In the genomic region with DNA sequence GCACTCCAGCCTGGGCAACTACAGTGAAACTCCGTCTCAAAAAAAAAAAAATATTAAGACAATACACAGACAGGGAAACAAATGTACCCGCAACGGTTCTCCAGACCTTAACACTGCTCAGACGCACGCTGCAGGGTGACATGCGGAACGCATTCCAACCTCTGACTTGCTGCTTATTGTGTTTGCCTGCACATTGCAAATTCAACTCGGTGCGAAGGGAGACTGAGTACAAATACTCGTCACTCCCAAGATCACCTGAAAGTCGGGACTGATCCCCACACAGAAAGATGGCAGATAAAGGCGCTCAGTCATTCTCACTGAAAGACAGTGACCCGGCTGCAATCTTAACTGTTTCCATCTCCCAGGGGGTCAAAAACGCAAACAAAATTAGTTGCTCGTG, we compare ENCODE assay signal across 8 cellular contexts. TPM values are rescaled to one million over a fixed set of nuclear protein-coding genes. Genes with fewer than 3 reads are reported as not detected.
DNase-seq lines count a peak whose midpoint lies in the region; ATAC-seq and TF ChIP-seq lines count a peak whose summit lies in the region.

No MANE protein-coding gene starts in this region.

- H3K36me3 Mint-ChIP-seq in mesothelial cell of epicardium: no peaks in the 10 kb centered on the region

- H3K27me3 ChIP-seq in ACC112 (ENCODE audit: insufficient read depth, low read length) (no peaks in the 10 kb centered on the region), HUES48 (ENCODE audit: control insufficient read depth, insufficient read depth, low read length) (peaks cover 6% of the 10 kb centered on the region; the same call in 1 of the 2 replicates)

- H3K27ac ChIP-seq in ACC112 (ENCODE audit: low read depth, low read length) (peak overlapping the region; percentile 79; the same call in 1 of the 2 replicates), HUES48 (ENCODE audit: low read depth, low read length) (no peak overlapping the region)

- peaks cover 62% of the 10 kb centered on the region for H3K79me2 ChIP-seq in ACC112 (ENCODE audit: control insufficient read depth, insufficient read depth, low read length, unreplicated experiment)

- H3K4me3 Mint-ChIP-seq in mesothelial cell of epicardium: peak overlapping the region; percentile 72

- no peaks in the 10 kb centered on the region for H3K9me3 ChIP-seq in HUES48 (ENCODE audit: control insufficient read depth, insufficient read depth, low read length)

- in situ Hi-C loops in T47D (cut with HindIII; ENCODE audit: low pct_unique_long_range_greater_than_20kb, low sequenced_read_pairs): no loop called here

- H3K4me1 ChIP-seq in ACC112 (ENCODE audit: control insufficient read depth, insufficient read depth, low read length, unreplicated experiment): peaks cover 26% of the 10 kb centered on the region
- H3K4me1 ChIP-seq in HUES48 (ENCODE audit: control insufficient read depth, insufficient read depth, low read length): no peaks in the 10 kb centered on the region

- H3K27ac Mint-ChIP-seq in mesothelial cell of epicardium: peak overlapping the region; percentile 83

- H3K4me1 Mint-ChIP-seq in mesothelial cell of epicardium: peaks cover 19% of the 10 kb centered on the region

- H3K27me3 Mint-ChIP-seq in mesothelial cell of epicardium (ENCODE audit: low read depth): peaks cover 1% of the 10 kb centered on the region

- peak; percentile 26 to 42 for DNase-seq in T47D (ENCODE audit: low read depth in 1 of 2, low spot score in 1 of 2)
- DNase-seq in mesothelial cell of epicardium (ENCODE audit: low spot score in 2 of 2, unreplicated experiment in 2 of 2): no peak
- DNase-seq in ecto neural progenitor cell (ENCODE audit: low spot score): no peak
- no peak for DNase-seq in ureter (ENCODE audit: low spot score)

- peaks cover 8% of the 10 kb centered on the region for H3K9me3 Mint-ChIP-seq in mesothelial cell of epicardium

- H2AFZ ChIP-seq in ACC112 (ENCODE audit: low read length, unreplicated experiment): no peak overlapping the region

- ATAC-seq in GM21381 (IDR thresholded peaks at IDR 0.05; ENCODE audit: unreplicated experiment) (no peak), HG03432 (IDR thresholded peaks at IDR 0.05; ENCODE audit: unreplicated experiment) (no peak)

- H3K4me3 ChIP-seq in ACC112 (ENCODE audit: low read depth, low read length) (peak overlapping the region; percentile 90), HUES48 (ENCODE audit: low read depth, low read length) (peak overlapping the region; percentile 76)

- no peak for TF ChIP-seq CTCF in mesothelial cell of epicardium (IDR thresholded peaks at IDR 0.05; ENCODE audit: unreplicated experiment)

- H3K9ac ChIP-seq in HUES48 (ENCODE audit: low read depth, low read length): peak overlapping the region; percentile 88

- H3K36me3 ChIP-seq in ACC112 (ENCODE audit: insufficient read depth, low read length) (no peaks in the 10 kb centered on the region), HUES48 (ENCODE audit: control insufficient read depth, insufficient read depth, low read length) (no peaks in the 10 kb centered on the region)

RNA-seq across cellular contexts. Expression of a gene that starts 0.8 kb away (rescaled TPM):
- total RNA-seq in mesothelial cell of epicardium: 94.5 to 96.1 TPM (median 94.6 TPM) in 3 replicates
- 77.5 TPM for total RNA-seq in ureter

RNA-seq across cellular contexts. Expression of a gene that starts 14.7 kb away (rescaled TPM):
- total RNA-seq in mesothelial cell of epicardium (not detected in 3 replicates), ureter (0.34 TPM)

RNA-seq across cellular contexts. Expression of a gene that starts 19.1 kb away (rescaled TPM):
- total RNA-seq in mesothelial cell of epicardium (66.7 to 70.2 TPM (median 69.8 TPM) in 3 replicates), ureter (58.7 TPM)

RNA-seq across cellular contexts. Expression of a gene that starts 29.7 kb away (rescaled TPM):
- total RNA-seq in mesothelial cell of epicardium (3.9 to 5.6 TPM (median 4.2 TPM) in 3 replicates), ureter (2.0 TPM)

RNA-seq across cellular contexts. Expression of a gene that starts 43.2 kb away (rescaled TPM):
- total RNA-seq in mesothelial cell of epicardium: not detected in 3 replicates
- total RNA-seq in ureter: not detected

Comparison
In these comparisons a context has a peak if more than half of its experiments do, and no peak if none do; other contexts are left out.
1. DNase-seq: peak in T47D (2 of 2); none in mesothelial cell of epicardium (0 of 2), ecto neural progenitor cell (single experiment) and ureter (single experiment).